ENCODE assay signal across 9 cellular contexts in the genomic region with DNA sequence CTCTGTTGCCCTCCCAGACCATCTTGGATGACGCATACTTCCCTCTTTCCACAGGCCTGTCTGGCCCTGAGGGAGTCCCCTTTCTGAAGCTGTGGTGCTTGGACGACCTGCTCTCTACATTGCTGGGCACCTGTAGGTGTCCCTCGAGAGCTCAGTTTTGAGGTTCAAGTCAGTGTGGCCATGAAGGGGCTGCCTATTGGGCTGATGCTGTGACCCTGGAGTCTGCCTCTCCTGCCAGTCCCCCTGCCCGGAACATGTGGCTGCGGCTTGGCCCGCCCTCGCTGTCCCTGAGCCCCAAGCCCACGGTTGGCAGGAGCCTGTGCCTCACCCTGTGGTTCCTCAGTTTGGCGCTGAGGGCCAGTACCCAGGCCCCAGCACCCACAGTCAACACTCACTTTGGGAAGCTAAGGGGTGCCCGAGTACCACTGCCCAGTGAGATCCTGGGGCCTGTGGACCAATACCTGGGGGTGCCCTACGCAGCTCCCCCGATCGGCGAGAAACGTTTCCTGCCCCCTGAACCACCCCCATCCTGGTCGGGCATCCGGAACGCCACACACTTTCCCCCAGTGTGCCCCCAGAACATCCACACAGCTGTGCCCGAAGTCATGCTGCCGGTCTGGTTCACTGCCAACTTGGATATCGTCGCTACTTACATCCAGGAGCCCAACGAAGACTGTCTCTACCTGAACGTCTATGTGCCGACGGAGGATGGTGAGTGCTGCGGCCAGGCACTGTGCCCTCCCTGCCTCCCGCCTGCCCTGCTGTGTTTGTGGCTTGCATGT.
DNase-seq lines count a peak whose midpoint lies in the region; ATAC-seq lines count a peak whose summit lies in the region.
"Had no signal": no experiment of that assay in that cellular context is flagged by ENCODE, and none has a peak within 500 bp of the region (broad histone marks: within the 10 kb centered on the region; RNA-seq: fewer than 3 reads in every experiment).

No MANE protein-coding gene starts in this region.

- DNase-seq in MV-4-11 (lab: John Stamatoyannopoulos, UW) (peak; percentile 1), medulla oblongata (ENCODE audit: extremely low spot score) (peak; percentile 16), GF-D8 (lab: John Stamatoyannopoulos, UW) (no peak)
- DNase-seq: BE2C, colonic mucosa, DMS79, H7, OCI-M1 had no signal

- ATAC-seq in GM21526 (IDR thresholded peaks at IDR 0.05; ENCODE audit: low FRiP score, unreplicated experiment), result no peak
